In the genomic region with DNA sequence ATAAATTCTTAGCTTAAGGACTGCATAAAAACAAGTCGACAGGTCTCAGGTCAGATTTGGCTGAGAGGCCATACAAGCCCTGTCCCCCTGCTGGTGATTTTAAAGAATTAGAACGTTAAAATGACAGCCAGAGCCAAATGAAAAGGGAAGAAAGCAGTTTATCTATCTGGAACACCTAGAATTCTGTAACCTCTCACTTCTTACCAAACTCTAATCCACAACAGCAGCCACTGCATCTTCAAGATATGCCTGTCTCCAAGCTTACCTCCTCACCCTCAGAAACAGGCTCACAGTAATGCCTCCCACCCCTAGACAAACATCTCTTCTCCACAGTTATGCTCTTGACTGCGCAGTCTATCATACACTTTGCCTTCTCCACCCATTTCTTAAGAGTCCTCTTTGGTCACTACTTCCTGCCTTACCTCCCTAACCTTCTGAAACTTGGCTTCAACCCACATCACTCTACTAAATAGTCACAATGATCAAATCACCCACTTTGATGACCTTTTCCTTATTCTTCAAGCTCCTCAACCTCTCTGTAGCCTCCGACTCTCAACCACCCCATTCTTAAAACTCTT, we compare ENCODE assay signal across 8 cellular contexts. TPM values are rescaled to one million over a fixed set of nuclear protein-coding genes. Genes with fewer than 3 reads are reported as not detected.
DNase-seq lines count a peak whose midpoint lies in the region; ATAC-seq, FAIRE-seq and TF ChIP-seq lines count a peak whose summit lies in the region.

No MANE protein-coding gene starts in this region.

- no peak overlapping the region for H3K4me3 ChIP-seq in NB4 (ENCODE audit: low read depth, low read length)
- no peak overlapping the region for H3K4me3 ChIP-seq in astrocyte (ENCODE audit: insufficient read depth, low read depth, low read length)
- no peak overlapping the region for H3K4me3 ChIP-seq in HepG2 (replicated peaks in 1 of 3; ENCODE audit: insufficient read depth in 1 of 3, low read depth in 2 of 3, low read length in 3 of 3)

- no peak for TF ChIP-seq RAD21 in HepG2 (CRISPR knock-in tag; IDR thresholded peaks at IDR 0.05)

- POLR2A ChIA-PET in HepG2 (lab: Yijun Ruan, JAX), result no interaction called here

- H3K4me2 ChIP-seq in astrocyte (ENCODE audit: low read length) (no peak overlapping the region), HepG2 (ENCODE audit: low read depth, low read length) (no peak overlapping the region)

- intact Hi-C loops in HepG2 (cut with micrococcal nuclease; ENCODE audit: unreplicated experiment), result loop anchor here (1.0 kb wide), 1 partner anchor 34 kb away; no protein-coding TSS in a partner anchor

- peak; percentile 31 for DNase-seq in NCI-H2227 (lab: John Stamatoyannopoulos, UW; ENCODE audit: unreplicated experiment)
- DNase-seq in NCI-H2227 treated with DMSO at 0.1 percent for 48 hours (lab: John Stamatoyannopoulos, UW), result no peak
- peak; percentile 48 for DNase-seq in NB4 (ENCODE audit: low read depth)
- peak; percentile 39 for DNase-seq in astrocyte (ENCODE audit: low read depth)
- peak; percentile 40 for DNase-seq in HepG2 (ENCODE audit: low spot score)
- DNase-seq in GF-D8 (lab: John Stamatoyannopoulos, UW), result no peak
- no peak for DNase-seq in C1 segment of cervical spinal cord (lab: John Stamatoyannopoulos, UW)

- H3K79me2 ChIP-seq in astrocyte (ENCODE audit: insufficient read depth, low read length), result peaks cover 97% of the 10 kb centered on the region
- H3K79me2 ChIP-seq in HepG2 (ENCODE audit: insufficient read depth, low read length), result peaks cover 60% of the 10 kb centered on the region

- no peak for FAIRE-seq in astrocyte (lab: Jason Lieb, UNC)
- no peak for FAIRE-seq in HepG2 (lab: Jason Lieb, UNC)

- H3K4me3 Mint-ChIP-seq in astrocyte (ENCODE audit: unreplicated experiment), result no peak overlapping the region

- no TSS peak for BruUV-seq in HepG2 (replicated peaks; lab: Mats Ljungman, UMichigan)

- H4K20me1 ChIP-seq in astrocyte (ENCODE audit: insufficient read depth, low read length) (peaks cover 95% of the 10 kb centered on the region), HepG2 (ENCODE audit: insufficient read depth, low read length) (peaks cover 3% of the 10 kb centered on the region; the same call in 1 of the 2 replicates)

- H3K9ac ChIP-seq in astrocyte (ENCODE audit: low read length) (peak overlapping the region; percentile 44), HepG2 (ENCODE audit: insufficient read depth, low read depth, low read length) (no peak overlapping the region)

- H3K9me3 ChIP-seq in astrocyte (ENCODE audit: insufficient read depth, low read depth, low read length), result no peaks in the 10 kb centered on the region
- no peaks in the 10 kb centered on the region for H3K9me3 ChIP-seq in HepG2 (ENCODE audit: low read length)

- no peaks in the 10 kb centered on the region for H3K27me3 Mint-ChIP-seq in astrocyte (ENCODE audit: low read depth, unreplicated experiment)

- TF ChIP-seq POLR2A in NB4 (IDR thresholded peaks at IDR 0.05; ENCODE audit: extremely low read depth, insufficient read length) (no peak), HepG2 (IDR thresholded peaks at IDR 0.05; ENCODE audit: insufficient read depth in 1 of 2, low read depth in 2 of 2, low read length in 2 of 2) (no peak)

- H3K4me1 ChIP-seq in astrocyte (ENCODE audit: insufficient read depth, low read length) (no peaks in the 10 kb centered on the region), HepG2 (ENCODE audit: insufficient read depth, low read length) (peaks cover 28% of the 10 kb centered on the region)

- 54% methylated on average over 4 of the region's 4 CpGs for WGBS in HepG2 (ENCODE audit: low lambda C conversion rate)

- TF ChIP-seq EP300 in HepG2 (IDR thresholded peaks at IDR 0.05; ENCODE audit: low read depth in 2 of 2, low read length in 2 of 2) (no peak), HepG2 (CRISPR knock-in tag; IDR thresholded peaks at IDR 0.05; ENCODE audit: borderline replicate concordance) (no peak)

- CTCF ChIA-PET in HepG2 (lab: Yijun Ruan, JAX; ENCODE audit: low intra/inter-chr PET ratio, low total read pairs), result interaction anchor here (0.7 to 1.6 kb wide), 2 partner anchors 34 to 50 kb away, joined by 3 to 7 read pairs; no protein-coding TSS in a partner anchor

- H3K9me3 Mint-ChIP-seq in astrocyte (ENCODE audit: unreplicated experiment), result peaks cover 3% of the 10 kb centered on the region

- H3K27me3 ChIP-seq in astrocyte (ENCODE audit: insufficient read depth, low read length), result no peaks in the 10 kb centered on the region
- no peaks in the 10 kb centered on the region for H3K27me3 ChIP-seq in HepG2 (ENCODE audit: control insufficient read depth in 1 of 2, insufficient read depth in 2 of 2, low read length in 2 of 2)

- H3K36me3 ChIP-seq in astrocyte (ENCODE audit: insufficient read depth, low read length), result peaks cover 2% of the 10 kb centered on the region
- H3K36me3 ChIP-seq in HepG2 (replicated peaks in 1 of 2; ENCODE audit: control insufficient read depth in 1 of 2, insufficient read depth in 2 of 2, low read length in 2 of 2), result peaks cover 2 to 5% of the 10 kb centered on the region in 2 experiments; a peak in 1 of 5 replicates

- H2AFZ ChIP-seq in astrocyte (ENCODE audit: low read depth, low read length) (no peak overlapping the region), HepG2 (ENCODE audit: low read length) (no peak overlapping the region)

- peaks cover 31% of the 10 kb centered on the region for H3K4me1 Mint-ChIP-seq in astrocyte (ENCODE audit: low read depth, unreplicated experiment)

- in situ Hi-C loops in HepG2 (cut with HindIII; ENCODE audit: extremely low pct_ligation_motif_present, low pct_unique_long_range_greater_than_20kb), result no loop called here

- no peak overlapping the region for H3K27ac Mint-ChIP-seq in astrocyte (ENCODE audit: unreplicated experiment)

- H3K27ac ChIP-seq in astrocyte (ENCODE audit: low read depth, low read length) (no peak overlapping the region), HepG2 (ENCODE audit: extremely low read length, insufficient read depth, low read length) (no peak overlapping the region)

- peak; percentile 46; the same call in 1 of the 3 replicates for ATAC-seq in HepG2
- no peak for ATAC-seq in GM21717 (IDR thresholded peaks at IDR 0.05; ENCODE audit: unreplicated experiment)

- TF ChIP-seq CTCF in NB4 (IDR thresholded peaks at IDR 0.05; ENCODE audit: low read depth, low read length) (peak; percentile 35), astrocyte (IDR thresholded peaks at IDR 0.05; ENCODE audit: insufficient read depth, low read depth, low read length) (peak; percentile 59), HepG2 (CRISPR knock-in tag; IDR thresholded peaks at IDR 0.05) (peak; percentile 46)

- peaks cover 20% of the 10 kb centered on the region for H3K36me3 Mint-ChIP-seq in astrocyte (ENCODE audit: low read depth, unreplicated experiment)

TF ChIP-seq in HepG2, 621 proteins besides CTCF, POLR2A, EP300 and RAD21:
- TF ChIP-seq ZNF839 (CRISPR knock-in tag; IDR thresholded peaks at IDR 0.05; ENCODE audit: borderline replicate concordance) (no peak), ZNF615 (CRISPR knock-in tag; IDR thresholded peaks at IDR 0.05; ENCODE audit: borderline replicate concordance) (no peak), MIXL1 (CRISPR knock-in tag; IDR thresholded peaks at IDR 0.05) (no peak), NONO (IDR thresholded peaks at IDR 0.05) (peak; percentile 58; the same call in 1 of the 2 replicates), NONO (CRISPR knock-in tag; conservative IDR thresholded peaks at IDR 0.05) (no peak), ZNF296 (CRISPR knock-in tag; conservative IDR thresholded peaks at IDR 0.05) (no peak)
- TF ChIP-seq, protein P1, sequence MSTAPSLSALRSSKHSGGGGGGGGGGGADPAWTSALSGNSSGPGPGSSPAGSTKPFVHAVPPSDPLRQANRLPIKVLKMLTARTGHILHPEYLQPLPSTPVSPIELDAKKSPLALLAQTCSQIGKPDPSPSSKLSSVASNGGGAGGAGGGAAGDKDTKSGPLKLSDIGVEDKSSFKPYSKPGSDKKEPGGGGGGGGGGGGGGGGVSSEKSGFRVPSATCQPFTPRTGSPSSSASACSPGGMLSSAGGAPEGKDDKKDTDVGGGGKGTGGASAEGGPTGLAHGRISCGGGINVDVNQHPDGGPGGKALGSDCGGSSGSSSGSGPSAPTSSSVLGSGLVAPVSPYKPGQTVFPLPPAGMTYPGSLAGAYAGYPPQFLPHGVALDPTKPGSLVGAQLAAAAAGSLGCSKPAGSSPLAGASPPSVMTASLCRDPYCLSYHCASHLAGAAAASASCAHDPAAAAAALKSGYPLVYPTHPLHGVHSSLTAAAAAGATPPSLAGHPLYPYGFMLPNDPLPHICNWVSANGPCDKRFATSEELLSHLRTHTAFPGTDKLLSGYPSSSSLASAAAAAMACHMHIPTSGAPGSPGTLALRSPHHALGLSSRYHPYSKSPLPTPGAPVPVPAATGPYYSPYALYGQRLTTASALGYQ (CRISPR knock-in tag; IDR thresholded peaks at IDR 0.05), result no peak

RNA-seq across cellular contexts. Expression of a gene that starts 14.2 kb away (rescaled TPM):
- total RNA-seq in astrocyte (52.0 and 59.0 TPM in 2 replicates), HepG2 (2016; rRNA removed; fragmentation: Illumina TruSeq; extraction: Trizol) (16.8 and 36.8 TPM in 2 replicates)
- total RNA-seq in HepG2 (2016; cell fraction: cytosol; rRNA removed; fragmentation: Illumina TruSeq; extraction: Trizol; ENCODE audit: low read depth), result 9.6 and 12.9 TPM in 2 replicates
- total RNA-seq in HepG2 (2016; cell fraction: insoluble cytoplasmic fraction; rRNA removed; fragmentation: Illumina TruSeq; extraction: Trizol), result 14.9 and 36.2 TPM in 2 replicates
- 8.7 and 9.4 TPM in 2 replicates for total RNA-seq in HepG2 (2016; cell fraction: membrane; rRNA removed; fragmentation: Illumina TruSeq; extraction: Trizol)
- total RNA-seq in HepG2 (2016; cell fraction: nucleus; rRNA removed; fragmentation: Illumina TruSeq; extraction: Trizol), result 26.9 and 29.7 TPM in 2 replicates
- 11.9 and 12.7 TPM in 2 replicates for polyA plus RNA-seq in HepG2 (2011; rRNA removed)
- 6.5 and 7.6 TPM in 2 replicates for polyA plus RNA-seq in HepG2 (2011; cell fraction: cytosol; rRNA removed)
- 73.8 and 74.5 TPM in 2 replicates for polyA plus RNA-seq in HepG2 (2011; cell fraction: nucleus; rRNA removed)
- 11.5 and 14.0 TPM in 2 replicates for polyA plus RNA-seq in HepG2 (2012)
- 0.83 and 0.88 TPM in 2 replicates for polyA plus RNA-seq in HepG2 (2016; cell fraction: cytosol; fragmentation: Illumina TruSeq; extraction: Trizol; ENCODE audit: low read depth)
- 15.5 and 18.4 TPM in 2 replicates for polyA plus RNA-seq in HepG2 (2016; cell fraction: insoluble cytoplasmic fraction; fragmentation: Illumina TruSeq; extraction: Trizol; ENCODE audit: low read depth)
- polyA plus RNA-seq in HepG2 (2016; cell fraction: membrane; fragmentation: Illumina TruSeq; extraction: Trizol; ENCODE audit: low read depth), result 2.3 and 2.6 TPM in 2 replicates
- 37.7 and 41.0 TPM in 2 replicates for polyA plus RNA-seq in HepG2 (2016; cell fraction: nucleus; fragmentation: Illumina TruSeq; extraction: Trizol; ENCODE audit: insufficient read depth, low read depth)
- 47.3 and 71.2 TPM in 2 replicates for polyA minus RNA-seq in HepG2 (2011; rRNA and poly(A)+ RNA removed; ENCODE audit: low replicate concordance)
- polyA minus RNA-seq in HepG2 (2011; cell fraction: cytosol; rRNA and poly(A)+ RNA removed), result 18.7 and 20.6 TPM in 2 replicates
- polyA minus RNA-seq in HepG2 (2011; cell fraction: nucleus; rRNA and poly(A)+ RNA removed), result 36.8 and 42.4 TPM in 2 replicates

Comparison
In these comparisons a context has a peak if more than half of its experiments do, and no peak if none do; other contexts are left out.
1. DNase-seq: peak in NCI-H2227 (single experiment), NB4 (single experiment), astrocyte (single experiment) and HepG2 (single experiment); none in NCI-H2227 treated with DMSO at 0.1 percent for 48 hours (single experiment), GF-D8 (single experiment) and C1 segment of cervical spinal cord (0 of 14).
2. Peak in every context shown above with its lines, with median percentiles within 50 percentile points of each other: CTCF ChIP-seq.